1 cellular context compared by ENCODE assay signal in genomic region chr20:35952480-35953410, GRCh38.
TF ChIP-seq lines count a peak whose summit lies in the region.

No MANE protein-coding gene starts in this region.

TF ChIP-seq in A549, 52 proteins besides CTCF, POLR2A, EP300 and RAD21 (continued from another document):
- TF ChIP-seq PBX3 (IDR thresholded peaks at IDR 0.05) (no peak), RNF2 (IDR thresholded peaks at IDR 0.05; ENCODE audit: borderline replicate concordance, low read depth) (no peak), KDM5A (IDR thresholded peaks at IDR 0.05) (no peak), ESRRA (IDR thresholded peaks at IDR 0.05; ENCODE audit: borderline replicate concordance, low read length) (no peak), SMC3 (IDR thresholded peaks at IDR 0.05) (no peak), KDM1A (IDR thresholded peaks at IDR 0.05; ENCODE audit: low read depth) (no peak), FOSL2 (IDR thresholded peaks at IDR 0.05) (no peak), FOSL2 (CRISPR knock-in tag; IDR thresholded peaks at IDR 0.05) (no peak), JUNB (IDR thresholded peaks at IDR 0.05) (no peak), MAZ (IDR thresholded peaks at IDR 0.05; ENCODE audit: borderline replicate concordance, low read depth, low read length) (no peak), MAFK (IDR thresholded peaks at IDR 0.05; ENCODE audit: partially characterized antibody) (no peak), ZNF302 (CRISPR knock-in tag; IDR thresholded peaks at IDR 0.05) (no peak), TFCP2L1 (CRISPR knock-in tag; IDR thresholded peaks at IDR 0.05) (no peak), HOXA7 (CRISPR knock-in tag; IDR thresholded peaks at IDR 0.05) (no peak)
